32 cellular contexts compared by ENCODE assay signal in genomic region chr10:131571346-131571745, GRCh38.
"Had no signal": no experiment of that assay in that cellular context is flagged by ENCODE, and none has a peak within 500 bp of the region (broad histone marks: within the 10 kb centered on the region; RNA-seq: fewer than 3 reads in every experiment).

No MANE protein-coding gene starts in this region.

- H3K9me3 ChIP-seq: ascending aorta, MG63 had no signal

- DNase-seq: activated B cell treated with CpG ODN at 0.5 μM for 24 hours; activated CD4-positive, alpha-beta memory T cell treated with anti-CD3 and anti-CD28 coated beads, Interleukin-2, amount 10 ng/mL, durations not matched to agents 7 days and 5 days; activated CD4-positive, alpha-beta T cell treated with anti-CD3 and anti-CD28 coated beads for 48 hours; activated CD4-positive, CD25-positive, alpha-beta regulatory T cell treated with anti-CD3 and anti-CD28 coated beads, Interleukin-2, amount 50 U/mL, for 72 hours; activated gamma-delta T cell; activated naive CD4-positive, alpha-beta T cell treated with Interleukin-2 at 50 U/mL for 16 hours; activated naive CD8-positive, alpha-beta T cell treated with anti-CD3 and anti-CD28 coated beads, Interleukin-2, amount 10 ng/mL, durations not matched to agents 7 days and 5 days; activated T-cell treated with anti-CD3 and anti-CD28 coated beads, Interleukin-2, amount 50 U/mL, for 24 hours; amygdala; Kasumi-1; KBM-7; MG63; NCI-H1048; NCI-H1105 treated with DMSO at 0.1 percent for 48 hours; NCI-H1436 treated with DMSO at 0.1 percent for 48 hours; NCI-H1694 treated with DMSO at 0.1 percent for 48 hours; NCI-H2029; NCI-H345; NCI-H526; NCI-H748 treated with DMSO at 0.1 percent for 48 hours; PC-9; Right ventricle myocardium superior; SW 1271; T-helper 1 cell; T-helper 2 cell; T-helper 9 cell had no signal

- H3K4me3 ChIP-seq: ascending aorta, cardiac muscle cell, MG63, PC-9 had no signal

- H3K27me3 Mint-ChIP-seq: activated B cell treated with CpG ODN at 0.5 μM for 24 hours; activated CD4-positive, alpha-beta memory T cell treated with anti-CD3 and anti-CD28 coated beads, Interleukin-2, amount 10 ng/mL, durations not matched to agents 7 days and 5 days; activated naive CD4-positive, alpha-beta T cell treated with anti-CD3 and anti-CD28 coated beads, Interleukin-2, amount 50 U/mL, for 24 hours; activated naive CD8-positive, alpha-beta T cell treated with anti-CD3 and anti-CD28 coated beads, Interleukin-2, amount 10 ng/mL, durations not matched to agents 7 days and 5 days; activated T-cell treated with anti-CD3 and anti-CD28 coated beads, Interleukin-2, amount 50 U/mL, for 24 hours; IgD-negative memory B cell had no signal

- H3K36me3 ChIP-seq: ascending aorta, cardiac muscle cell, MG63 had no signal

- H3K27me3 ChIP-seq: ascending aorta, cardiac muscle cell, MG63 had no signal

- H3K9me3 Mint-ChIP-seq: activated CD4-positive, alpha-beta memory T cell treated with anti-CD3 and anti-CD28 coated beads, Interleukin-2, amount 10 ng/mL, durations not matched to agents 7 days and 5 days; activated naive CD4-positive, alpha-beta T cell treated with anti-CD3 and anti-CD28 coated beads, Interleukin-2, amount 50 U/mL, for 24 hours; activated naive CD8-positive, alpha-beta T cell treated with anti-CD3 and anti-CD28 coated beads, Interleukin-2, amount 10 ng/mL, durations not matched to agents 7 days and 5 days; activated T-cell treated with anti-CD3 and anti-CD28 coated beads, Interleukin-2, amount 50 U/mL, for 24 hours; activated T-helper 2 cell treated with anti-CD3 and anti-CD28 coated beads, Interferon-gamma antibody, Interleukin-2, Interleukin-4, amounts not matched to agents 10 μg/mL and 5 μg/mL and 100 μg/mL, durations not matched to agents 14 hours and 24 hours and 36 hours had no signal

- H3K27ac ChIP-seq: ascending aorta, cardiac muscle cell, PC-9, VCaP had no signal

- H3K4me1 ChIP-seq: ascending aorta had no signal

- H3K27ac Mint-ChIP-seq: activated B cell treated with CpG ODN at 0.5 μM for 24 hours; activated CD4-positive, alpha-beta memory T cell treated with anti-CD3 and anti-CD28 coated beads, Interleukin-2, amount 10 ng/mL, durations not matched to agents 7 days and 5 days; activated naive CD4-positive, alpha-beta T cell treated with anti-CD3 and anti-CD28 coated beads, Interleukin-2, amount 50 U/mL, for 24 hours; activated naive CD8-positive, alpha-beta T cell treated with anti-CD3 and anti-CD28 coated beads, Interleukin-2, amount 10 ng/mL, durations not matched to agents 7 days and 5 days; activated T-cell treated with anti-CD3 and anti-CD28 coated beads, Interleukin-2, amount 50 U/mL, for 24 hours; activated T-helper 2 cell treated with anti-CD3 and anti-CD28 coated beads, Interferon-gamma antibody, Interleukin-2, Interleukin-4, amounts not matched to agents 10 μg/mL and 5 μg/mL and 100 μg/mL, durations not matched to agents 14 hours and 24 hours and 36 hours; IgD-negative memory B cell had no signal

- H3K36me3 Mint-ChIP-seq: activated naive CD4-positive, alpha-beta T cell treated with anti-CD3 and anti-CD28 coated beads, Interleukin-2, amount 50 U/mL, for 24 hours; activated naive CD8-positive, alpha-beta T cell treated with anti-CD3 and anti-CD28 coated beads, Interleukin-2, amount 10 ng/mL, durations not matched to agents 7 days and 5 days; IgD-negative memory B cell had no signal

- H3K4me3 Mint-ChIP-seq: activated B cell treated with CpG ODN at 0.5 μM for 24 hours; activated CD4-positive, alpha-beta memory T cell treated with anti-CD3 and anti-CD28 coated beads, Interleukin-2, amount 10 ng/mL, durations not matched to agents 7 days and 5 days; activated naive CD4-positive, alpha-beta T cell treated with anti-CD3 and anti-CD28 coated beads, Interleukin-2, amount 50 U/mL, for 24 hours; activated naive CD8-positive, alpha-beta T cell treated with anti-CD3 and anti-CD28 coated beads, Interleukin-2, amount 10 ng/mL, durations not matched to agents 7 days and 5 days; activated T-cell treated with anti-CD3 and anti-CD28 coated beads, Interleukin-2, amount 50 U/mL, for 24 hours; IgD-negative memory B cell had no signal

- H3K4me1 Mint-ChIP-seq: activated B cell treated with CpG ODN at 0.5 μM for 24 hours; activated CD4-positive, alpha-beta memory T cell treated with anti-CD3 and anti-CD28 coated beads, Interleukin-2, amount 10 ng/mL, durations not matched to agents 7 days and 5 days; activated naive CD4-positive, alpha-beta T cell treated with anti-CD3 and anti-CD28 coated beads, Interleukin-2, amount 50 U/mL, for 24 hours; activated naive CD8-positive, alpha-beta T cell treated with anti-CD3 and anti-CD28 coated beads, Interleukin-2, amount 10 ng/mL, durations not matched to agents 7 days and 5 days; IgD-negative memory B cell had no signal
